Comparison of ENCODE assay signal across 1 cellular context in the genomic region with DNA sequence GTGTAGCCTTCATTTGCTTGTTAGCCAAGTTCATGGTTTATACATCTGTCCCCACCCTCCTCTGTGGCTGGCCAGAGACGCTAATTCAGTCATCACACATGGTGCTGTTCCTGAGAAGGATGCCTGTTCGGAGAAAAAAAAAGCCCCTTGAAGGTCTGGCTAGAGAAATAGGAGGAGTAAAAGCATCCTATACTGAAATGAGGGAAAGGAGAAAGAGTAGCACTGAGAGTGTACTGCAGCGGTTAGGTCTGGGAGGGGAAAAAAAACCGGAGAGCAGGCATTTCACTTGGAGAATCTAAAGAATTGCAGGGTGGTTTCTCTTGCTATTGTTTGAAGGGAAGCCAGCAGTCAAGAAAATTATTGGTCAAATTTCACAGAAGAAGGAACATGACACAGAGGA.
TF ChIP-seq lines count a peak whose summit lies in the region.

No MANE protein-coding gene starts in this region.

TF ChIP-seq in SK-N-SH treated with all-trans-retinoic acid at 6 μM for 48 hours, 23 proteins besides CTCF, POLR2A, EP300 and RAD21 (continued from another document):
- TF ChIP-seq ARNTL (CRISPR knock-in tag; IDR thresholded peaks at IDR 0.05; ENCODE audit: borderline replicate concordance, low read depth) (no peak), ZNF70 (CRISPR knock-in tag; IDR thresholded peaks at IDR 0.05) (no peak), TSHZ2 (CRISPR knock-in tag; IDR thresholded peaks at IDR 0.05) (no peak), ZNF565 (CRISPR knock-in tag; conservative IDR thresholded peaks at IDR 0.05; ENCODE audit: low read depth) (no peak), RARB (CRISPR knock-in tag; IDR thresholded peaks at IDR 0.05) (no peak)
TF ChIP-seq in SK-N-SH treated with all-trans-retinoic acid at 6 μM for 48 hours: peak in this region for 0.
